ENCODE assay signal across 8 cellular contexts in genomic region chr3:38138347-38139190, GRCh38. TPM values are rescaled to one million over a fixed set of nuclear protein-coding genes. Genes with fewer than 3 reads are reported as not detected.
DNase-seq lines count a peak whose midpoint lies in the region; ATAC-seq and TF ChIP-seq lines count a peak whose summit lies in the region.

TSS of gene MYD88 (plus strand) at chr3:38138661. CDS start at chr3:38138701, 40 bp downstream.

- no peaks in the 10 kb centered on the region for H3K27me3 ChIP-seq in mucosa of rectum (ENCODE audit: control insufficient read depth in 2 of 2, insufficient read depth in 2 of 2, low read length in 2 of 2)

- no peak for TF ChIP-seq CTCF in epithelial cell of proximal tubule (conservative IDR thresholded peaks at IDR 0.05; ENCODE audit: low read depth, low read length)

- H3K27ac ChIP-seq in mucosa of rectum (ENCODE audit: low read depth in 2 of 2, low read length in 2 of 2): peak within 1 kb of the TSS; percentile 94 to 98

- H3K9me3 ChIP-seq in mucosa of rectum (ENCODE audit: control insufficient read depth in 2 of 2, low read length in 2 of 2): no peaks in the 10 kb centered on the region

- H3K36me3 ChIP-seq in mucosa of rectum (ENCODE audit: control insufficient read depth in 2 of 2, insufficient read depth in 2 of 2, low read length in 2 of 2): peaks cover 24 to 32% of the 10 kb centered on the region in 2 donors

- H3K9ac ChIP-seq in mucosa of rectum (ENCODE audit: low read depth in 1 of 2, low read length in 2 of 2): peak within 1 kb of the TSS; percentile 97 to 98

- peak; percentile 32 for ATAC-seq in HG03097 (IDR thresholded peaks at IDR 0.05; ENCODE audit: low FRiP score, unreplicated experiment)

- H3K4me1 ChIP-seq in mucosa of rectum (ENCODE audit: control insufficient read depth in 2 of 2, insufficient read depth in 2 of 2, low read length in 2 of 2): peaks cover 45 to 48% of the 10 kb centered on the region in 2 donors

- DNase-seq in NCI-H345 (lab: John Stamatoyannopoulos, UW) (peak; percentile 34), NCI-H345 treated with DMSO at 0.1 percent for 48 hours (lab: John Stamatoyannopoulos, UW; ENCODE audit: unreplicated experiment) (no peak), OCI-M1 (lab: John Stamatoyannopoulos, UW) (peak; percentile 87), activated T-cell treated with anti-CD3 and anti-CD28 coated beads for 4 hours (peak; percentile 82), epithelial cell of proximal tubule (ENCODE audit: low read depth) (no peak)
- DNase-seq in stimulated activated CD8-positive, alpha-beta memory T cell treated with anti-CD3 and anti-CD28 coated beads, Interleukin-4, amount 100 ng/mL, for 4 hours (ENCODE audit: low read depth in 2 of 2, low spot score in 1 of 2): peak; percentile 72 to 84

- peak within 1 kb of the TSS; percentile 92 for H3K4me3 ChIP-seq in epithelial cell of proximal tubule (ENCODE audit: low read depth, low read length)
- H3K4me3 ChIP-seq in mucosa of rectum (ENCODE audit: low read length in 2 of 2): peak within 1 kb of the TSS; percentile 94

RNA-seq across cellular contexts. Expression of gene MYD88, which starts in this region (rescaled TPM):
- total RNA-seq in epithelial cell of proximal tubule: 47.3 and 51.1 TPM in 2 replicates

Comparison
In these comparisons a context has a peak if more than half of its experiments do, and no peak if none do; other contexts are left out.
1. DNase-seq: peak in NCI-H345 (single experiment), OCI-M1 (single experiment), activated T-cell treated with anti-CD3 and anti-CD28 coated beads for 4 hours (single experiment) and stimulated activated CD8-positive, alpha-beta memory T cell treated with anti-CD3 and anti-CD28 coated beads, Interleukin-4, amount 100 ng/mL, for 4 hours (2 of 2); none in NCI-H345 treated with DMSO at 0.1 percent for 48 hours (single experiment) and epithelial cell of proximal tubule (single experiment).